1 cellular context compared by ENCODE assay signal in the genomic region with DNA sequence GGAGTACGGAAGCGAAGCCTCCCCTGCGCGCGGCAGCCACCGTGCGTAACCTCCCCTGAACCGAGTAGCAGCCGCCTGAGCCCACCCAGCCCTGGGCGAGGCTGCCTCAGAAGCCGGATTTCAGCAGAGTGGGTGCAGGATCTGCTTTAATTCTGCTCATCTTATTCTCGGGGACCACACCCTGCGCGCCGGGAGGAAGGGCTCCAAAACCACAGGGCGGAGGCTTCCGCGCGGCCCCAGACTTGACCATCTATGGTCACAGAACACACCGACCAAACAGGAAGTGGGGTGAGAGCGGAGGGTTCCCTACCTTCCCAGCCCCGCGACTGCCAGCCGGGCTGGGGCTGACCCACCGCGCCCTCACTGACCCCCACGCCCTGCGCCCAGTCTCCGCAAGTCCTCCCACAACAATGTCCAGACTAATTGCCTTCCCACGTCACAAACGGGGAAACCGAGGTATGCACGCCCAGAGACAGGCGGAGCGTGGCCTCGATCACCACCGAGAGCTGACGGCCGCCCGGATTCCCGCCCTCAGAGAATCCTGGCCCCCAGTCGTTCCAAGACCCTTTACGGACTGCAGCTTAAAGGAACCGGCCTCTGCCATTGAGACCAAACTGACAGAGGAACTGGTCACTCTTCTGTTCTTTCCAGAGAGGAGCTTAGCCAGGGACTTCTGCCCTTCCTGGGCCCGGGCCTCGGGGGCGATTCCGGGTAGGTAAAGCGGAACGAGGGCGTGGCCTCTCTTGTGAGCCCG.
TF ChIP-seq lines count a peak whose summit lies in the region.

No MANE protein-coding gene starts in this region.

TF ChIP-seq in HepG2, 621 proteins besides CTCF, POLR2A, EP300 and RAD21 (continued from another document and continues in another):
- TF ChIP-seq, protein P1, sequence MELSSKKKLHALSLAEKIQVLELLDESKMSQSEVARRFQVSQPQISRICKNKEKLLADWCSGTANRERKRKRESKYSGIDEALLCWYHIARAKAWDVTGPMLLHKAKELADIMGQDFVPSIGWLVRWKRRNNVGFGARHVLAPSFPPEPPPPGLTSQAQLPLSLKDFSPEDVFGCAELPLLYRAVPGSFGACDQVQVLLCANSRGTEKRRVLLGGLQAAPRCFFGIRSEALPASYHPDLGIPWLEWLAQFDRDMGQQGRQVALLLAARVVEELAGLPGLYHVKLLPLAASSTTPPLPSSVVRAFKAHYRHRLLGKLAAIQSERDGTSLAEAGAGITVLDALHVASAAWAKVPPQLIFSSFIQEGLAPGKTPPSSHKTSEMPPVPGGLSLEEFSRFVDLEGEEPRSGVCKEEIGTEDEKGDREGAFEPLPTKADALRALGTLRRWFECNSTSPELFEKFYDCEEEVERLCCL (CRISPR knock-in tag; IDR thresholded peaks at IDR 0.05; ENCODE audit: borderline replicate concordance) = no peak
- TF ChIP-seq ATRX (CRISPR knock-in tag; IDR thresholded peaks at IDR 0.05; ENCODE audit: borderline replicate concordance) (no peak), RFX3 (CRISPR knock-in tag; IDR thresholded peaks at IDR 0.05) (0 out of 2 replicates have a peak, but pooled peaks have one; percentile 13), ZNF274 (CRISPR knock-in tag; IDR thresholded peaks at IDR 0.05) (no peak), MED13 (CRISPR knock-in tag; IDR thresholded peaks at IDR 0.05) (no peak), SYNCRIP (IDR thresholded peaks at IDR 0.05; ENCODE audit: insufficient read depth, low read depth, low read length) (no peak), RARA (CRISPR knock-in tag; IDR thresholded peaks at IDR 0.05) (no peak; the same call in 1 of the 2 replicates), FLYWCH1 (CRISPR knock-in tag; IDR thresholded peaks at IDR 0.05) (no peak), MED8 (CRISPR knock-in tag; IDR thresholded peaks at IDR 0.05; ENCODE audit: insufficient replicate concordance) (no peak), TEAD2 (CRISPR knock-in tag; IDR thresholded peaks at IDR 0.05) (no peak), ZNF124 (CRISPR knock-in tag; IDR thresholded peaks at IDR 0.05) (no peak), ARNTL (CRISPR knock-in tag; IDR thresholded peaks at IDR 0.05) (peak; percentile 77; the same call in 1 of the 2 replicates), ZFP36L1 (CRISPR knock-in tag; IDR thresholded peaks at IDR 0.05) (no peak)
- TF ChIP-seq, protein P2, sequence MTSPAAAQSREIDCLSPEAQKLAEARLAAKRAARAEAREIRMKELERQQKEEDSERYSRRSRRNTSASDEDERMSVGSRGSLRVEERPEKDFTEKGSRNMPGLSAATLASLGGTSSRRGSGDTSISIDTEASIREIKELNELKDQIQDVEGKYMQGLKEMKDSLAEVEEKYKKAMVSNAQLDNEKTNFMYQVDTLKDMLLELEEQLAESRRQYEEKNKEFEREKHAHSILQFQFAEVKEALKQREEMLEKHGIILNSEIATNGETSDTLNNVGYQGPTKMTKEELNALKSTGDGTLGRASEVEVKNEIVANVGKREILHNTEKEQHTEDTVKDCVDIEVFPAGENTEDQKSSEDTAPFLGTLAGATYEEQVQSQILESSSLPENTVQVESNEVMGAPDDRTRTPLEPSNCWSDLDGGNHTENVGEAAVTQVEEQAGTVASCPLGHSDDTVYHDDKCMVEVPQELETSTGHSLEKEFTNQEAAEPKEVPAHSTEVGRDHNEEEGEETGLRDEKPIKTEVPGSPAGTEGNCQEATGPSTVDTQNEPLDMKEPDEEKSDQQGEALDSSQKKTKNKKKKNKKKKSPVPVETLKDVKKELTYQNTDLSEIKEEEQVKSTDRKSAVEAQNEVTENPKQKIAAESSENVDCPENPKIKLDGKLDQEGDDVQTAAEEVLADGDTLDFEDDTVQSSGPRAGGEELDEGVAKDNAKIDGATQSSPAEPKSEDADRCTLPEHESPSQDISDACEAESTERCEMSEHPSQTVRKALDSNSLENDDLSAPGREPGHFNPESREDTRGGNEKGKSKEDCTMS (CRISPR knock-in tag; conservative IDR thresholded peaks at IDR 0.05) = no peak
- TF ChIP-seq, protein P3, sequence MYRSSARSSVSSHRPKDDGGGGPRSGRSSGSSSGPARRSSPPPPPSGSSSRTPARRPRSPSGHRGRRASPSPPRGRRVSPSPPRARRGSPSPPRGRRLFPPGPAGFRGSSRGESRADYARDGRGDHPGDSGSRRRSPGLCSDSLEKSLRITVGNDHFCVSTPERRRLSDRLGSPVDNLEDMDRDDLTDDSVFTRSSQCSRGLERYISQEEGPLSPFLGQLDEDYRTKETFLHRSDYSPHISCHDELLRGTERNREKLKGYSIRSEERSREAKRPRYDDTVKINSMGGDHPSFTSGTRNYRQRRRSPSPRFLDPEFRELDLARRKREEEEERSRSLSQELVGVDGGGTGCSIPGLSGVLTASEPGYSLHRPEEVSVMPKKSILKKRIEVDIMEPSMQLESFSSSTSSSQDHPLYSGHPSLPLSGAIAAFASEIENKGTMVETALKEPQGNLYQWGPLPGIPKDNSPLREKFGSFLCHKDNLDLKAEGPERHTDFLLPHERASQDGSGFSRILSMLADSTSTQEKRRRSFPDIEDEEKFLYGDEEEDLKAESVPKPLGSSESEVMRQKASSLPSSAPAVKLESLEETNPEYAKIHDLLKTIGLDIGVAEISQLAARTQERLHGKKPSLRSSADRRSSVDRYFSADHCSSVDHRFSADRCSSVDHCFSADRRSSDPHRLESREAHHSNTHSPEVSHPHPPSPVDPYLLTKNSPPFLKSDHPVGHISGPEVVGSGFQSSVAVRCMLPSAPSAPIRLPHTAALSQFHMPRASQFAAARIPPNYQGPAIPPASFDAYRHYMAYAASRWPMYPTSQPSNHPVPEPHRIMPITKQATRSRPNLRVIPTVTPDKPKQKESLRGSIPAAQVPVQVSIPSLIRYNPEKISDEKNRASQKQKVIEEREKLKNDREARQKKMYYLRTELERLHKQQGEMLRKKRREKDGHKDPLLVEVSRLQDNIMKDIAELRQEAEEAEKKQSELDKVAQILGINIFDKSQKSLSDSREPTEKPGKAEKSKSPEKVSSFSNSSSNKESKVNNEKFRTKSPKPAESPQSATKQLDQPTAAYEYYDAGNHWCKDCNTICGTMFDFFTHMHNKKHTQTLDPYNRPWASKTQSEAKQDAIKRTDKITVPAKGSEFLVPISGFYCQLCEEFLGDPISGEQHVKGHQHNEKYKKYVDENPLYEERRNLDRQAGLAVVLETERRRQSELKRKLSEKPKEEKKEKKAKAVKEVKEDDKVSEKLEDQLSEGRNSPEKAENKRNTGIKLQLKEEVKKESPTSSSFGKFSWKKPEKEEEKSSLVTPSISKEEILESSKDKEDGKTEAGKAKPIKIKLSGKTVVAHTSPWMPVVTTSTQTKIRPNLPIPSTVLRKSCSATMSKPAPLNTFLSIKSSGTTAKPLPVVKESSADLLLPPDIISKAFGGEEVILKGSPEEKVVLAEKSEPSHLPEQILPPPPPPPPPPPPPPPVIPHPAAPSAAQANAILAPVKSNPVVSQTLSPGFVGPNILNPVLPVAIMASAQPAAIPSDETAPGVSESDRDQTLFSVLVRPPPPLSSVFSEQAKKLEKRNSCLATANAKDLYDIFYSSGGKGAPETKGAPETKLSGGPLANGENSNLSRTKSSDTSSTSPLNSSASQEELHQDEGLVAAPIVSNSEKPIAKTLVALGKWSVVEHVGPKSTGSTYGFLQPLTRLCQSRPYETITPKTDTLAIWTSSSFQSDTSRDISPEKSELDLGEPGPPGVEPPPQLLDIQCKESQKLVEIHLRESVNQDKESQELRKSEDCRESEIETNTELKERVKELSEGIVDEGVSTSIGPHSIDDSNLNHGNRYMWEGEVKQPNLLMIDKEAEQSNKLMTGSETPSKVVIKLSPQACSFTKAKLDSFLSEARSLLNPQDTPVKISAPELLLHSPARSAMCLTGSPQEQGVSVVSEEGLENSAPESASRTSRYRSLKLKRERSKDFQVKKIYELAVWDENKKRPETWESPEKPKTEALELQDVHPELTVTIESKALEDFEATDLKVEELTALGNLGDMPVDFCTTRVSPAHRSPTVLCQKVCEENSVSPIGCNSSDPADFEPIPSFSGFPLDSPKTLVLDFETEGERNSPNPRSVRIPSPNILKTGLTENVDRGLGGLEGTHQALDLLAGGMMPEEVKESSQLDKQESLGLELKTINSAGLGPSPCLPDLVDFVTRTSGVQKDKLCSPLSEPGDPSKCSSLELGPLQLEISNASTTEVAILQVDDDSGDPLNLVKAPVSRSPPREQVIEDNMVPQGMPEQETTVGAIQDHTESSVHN (CRISPR knock-in tag; IDR thresholded peaks at IDR 0.05) = peak; percentile 79; the same call in 1 of the 2 replicates
- TF ChIP-seq, protein P4, sequence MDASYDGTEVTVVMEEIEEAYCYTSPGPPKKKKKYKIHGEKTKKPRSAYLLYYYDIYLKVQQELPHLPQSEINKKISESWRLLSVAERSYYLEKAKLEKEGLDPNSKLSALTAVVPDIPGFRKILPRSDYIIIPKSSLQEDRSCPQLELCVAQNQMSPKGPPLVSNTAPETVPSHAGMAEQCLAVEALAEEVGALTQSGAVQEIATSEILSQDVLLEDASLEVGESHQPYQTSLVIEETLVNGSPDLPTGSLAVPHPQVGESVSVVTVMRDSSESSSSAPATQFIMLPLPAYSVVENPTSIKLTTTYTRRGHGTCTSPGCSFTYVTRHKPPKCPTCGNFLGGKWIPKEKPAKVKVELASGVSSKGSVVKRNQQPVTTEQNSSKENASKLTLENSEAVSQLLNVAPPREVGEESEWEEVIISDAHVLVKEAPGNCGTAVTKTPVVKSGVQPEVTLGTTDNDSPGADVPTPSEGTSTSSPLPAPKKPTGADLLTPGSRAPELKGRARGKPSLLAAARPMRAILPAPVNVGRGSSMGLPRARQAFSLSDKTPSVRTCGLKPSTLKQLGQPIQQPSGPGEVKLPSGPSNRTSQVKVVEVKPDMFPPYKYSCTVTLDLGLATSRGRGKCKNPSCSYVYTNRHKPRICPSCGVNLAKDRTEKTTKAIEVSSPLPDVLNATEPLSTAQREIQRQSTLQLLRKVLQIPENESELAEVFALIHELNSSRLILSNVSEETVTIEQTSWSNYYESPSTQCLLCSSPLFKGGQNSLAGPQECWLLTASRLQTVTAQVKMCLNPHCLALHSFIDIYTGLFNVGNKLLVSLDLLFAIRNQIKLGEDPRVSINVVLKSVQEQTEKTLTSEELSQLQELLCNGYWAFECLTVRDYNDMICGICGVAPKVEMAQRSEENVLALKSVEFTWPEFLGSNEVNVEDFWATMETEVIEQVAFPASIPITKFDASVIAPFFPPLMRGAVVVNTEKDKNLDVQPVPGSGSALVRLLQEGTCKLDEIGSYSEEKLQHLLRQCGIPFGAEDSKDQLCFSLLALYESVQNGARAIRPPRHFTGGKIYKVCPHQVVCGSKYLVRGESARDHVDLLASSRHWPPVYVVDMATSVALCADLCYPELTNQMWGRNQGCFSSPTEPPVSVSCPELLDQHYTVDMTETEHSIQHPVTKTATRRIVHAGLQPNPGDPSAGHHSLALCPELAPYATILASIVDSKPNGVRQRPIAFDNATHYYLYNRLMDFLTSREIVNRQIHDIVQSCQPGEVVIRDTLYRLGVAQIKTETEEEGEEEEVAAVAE (CRISPR knock-in tag; IDR thresholded peaks at IDR 0.05; ENCODE audit: borderline replicate concordance) = peak; percentile 66; the same call in 1 of the 2 replicates
- TF ChIP-seq, protein P5, sequence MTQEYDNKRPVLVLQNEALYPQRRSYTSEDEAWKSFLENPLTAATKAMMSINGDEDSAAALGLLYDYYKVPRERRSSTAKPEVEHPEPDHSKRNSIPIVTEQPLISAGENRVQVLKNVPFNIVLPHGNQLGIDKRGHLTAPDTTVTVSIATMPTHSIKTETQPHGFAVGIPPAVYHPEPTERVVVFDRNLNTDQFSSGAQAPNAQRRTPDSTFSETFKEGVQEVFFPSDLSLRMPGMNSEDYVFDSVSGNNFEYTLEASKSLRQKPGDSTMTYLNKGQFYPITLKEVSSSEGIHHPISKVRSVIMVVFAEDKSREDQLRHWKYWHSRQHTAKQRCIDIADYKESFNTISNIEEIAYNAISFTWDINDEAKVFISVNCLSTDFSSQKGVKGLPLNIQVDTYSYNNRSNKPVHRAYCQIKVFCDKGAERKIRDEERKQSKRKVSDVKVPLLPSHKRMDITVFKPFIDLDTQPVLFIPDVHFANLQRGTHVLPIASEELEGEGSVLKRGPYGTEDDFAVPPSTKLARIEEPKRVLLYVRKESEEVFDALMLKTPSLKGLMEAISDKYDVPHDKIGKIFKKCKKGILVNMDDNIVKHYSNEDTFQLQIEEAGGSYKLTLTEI (CRISPR knock-in tag; conservative IDR thresholded peaks at IDR 0.05) = no peak
- TF ChIP-seq, protein P6, sequence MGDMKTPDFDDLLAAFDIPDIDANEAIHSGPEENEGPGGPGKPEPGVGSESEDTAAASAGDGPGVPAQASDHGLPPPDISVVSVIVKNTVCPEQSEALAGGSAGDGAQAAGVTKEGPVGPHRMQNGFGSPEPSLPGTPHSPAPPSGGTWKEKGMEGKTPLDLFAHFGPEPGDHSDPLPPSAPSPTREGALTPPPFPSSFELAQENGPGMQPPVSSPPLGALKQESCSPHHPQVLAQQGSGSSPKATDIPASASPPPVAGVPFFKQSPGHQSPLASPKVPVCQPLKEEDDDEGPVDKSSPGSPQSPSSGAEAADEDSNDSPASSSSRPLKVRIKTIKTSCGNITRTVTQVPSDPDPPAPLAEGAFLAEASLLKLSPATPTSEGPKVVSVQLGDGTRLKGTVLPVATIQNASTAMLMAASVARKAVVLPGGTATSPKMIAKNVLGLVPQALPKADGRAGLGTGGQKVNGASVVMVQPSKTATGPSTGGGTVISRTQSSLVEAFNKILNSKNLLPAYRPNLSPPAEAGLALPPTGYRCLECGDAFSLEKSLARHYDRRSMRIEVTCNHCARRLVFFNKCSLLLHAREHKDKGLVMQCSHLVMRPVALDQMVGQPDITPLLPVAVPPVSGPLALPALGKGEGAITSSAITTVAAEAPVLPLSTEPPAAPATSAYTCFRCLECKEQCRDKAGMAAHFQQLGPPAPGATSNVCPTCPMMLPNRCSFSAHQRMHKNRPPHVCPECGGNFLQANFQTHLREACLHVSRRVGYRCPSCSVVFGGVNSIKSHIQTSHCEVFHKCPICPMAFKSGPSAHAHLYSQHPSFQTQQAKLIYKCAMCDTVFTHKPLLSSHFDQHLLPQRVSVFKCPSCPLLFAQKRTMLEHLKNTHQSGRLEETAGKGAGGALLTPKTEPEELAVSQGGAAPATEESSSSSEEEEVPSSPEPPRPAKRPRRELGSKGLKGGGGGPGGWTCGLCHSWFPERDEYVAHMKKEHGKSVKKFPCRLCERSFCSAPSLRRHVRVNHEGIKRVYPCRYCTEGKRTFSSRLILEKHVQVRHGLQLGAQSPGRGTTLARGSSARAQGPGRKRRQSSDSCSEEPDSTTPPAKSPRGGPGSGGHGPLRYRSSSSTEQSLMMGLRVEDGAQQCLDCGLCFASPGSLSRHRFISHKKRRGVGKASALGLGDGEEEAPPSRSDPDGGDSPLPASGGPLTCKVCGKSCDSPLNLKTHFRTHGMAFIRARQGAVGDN (CRISPR knock-in tag; IDR thresholded peaks at IDR 0.05) = peak; percentile 88
